Comparison of ENCODE assay signal across 9 cellular contexts in the genomic region with DNA sequence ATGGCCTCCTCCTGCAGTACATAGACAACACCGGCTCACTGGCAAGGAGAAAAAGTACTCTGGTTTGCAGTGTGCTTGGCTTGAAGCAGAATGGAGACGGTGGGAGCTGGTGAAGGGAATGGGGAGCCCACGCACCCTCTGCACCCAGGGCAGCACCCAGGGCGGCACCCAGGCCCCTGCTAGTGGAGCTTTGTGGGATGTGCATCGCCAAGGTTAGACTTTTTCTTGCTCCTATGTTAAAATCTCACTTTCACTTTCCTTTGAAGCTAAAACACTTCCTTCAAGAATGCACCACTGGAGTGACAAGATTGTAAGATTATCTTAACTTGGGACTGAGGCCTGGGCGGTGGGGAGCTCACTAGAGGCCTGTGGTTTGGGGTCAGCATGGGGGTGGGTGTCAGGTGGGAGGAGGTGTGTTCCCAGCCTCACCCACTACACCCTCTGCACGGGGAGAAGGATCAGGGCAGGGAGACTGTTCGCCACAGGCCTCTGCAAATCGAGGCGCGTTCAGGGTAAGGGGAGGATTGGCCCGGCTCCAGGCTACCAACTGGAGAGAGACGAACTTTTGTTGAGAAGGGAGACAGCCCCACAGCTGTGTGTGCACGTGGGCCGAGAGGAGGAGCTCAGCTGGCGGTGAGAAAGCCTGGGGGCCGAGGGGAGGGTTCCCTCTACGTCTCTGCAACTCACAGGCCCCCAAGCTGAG.
DNase-seq lines count a peak whose midpoint lies in the region; ATAC-seq and TF ChIP-seq lines count a peak whose summit lies in the region.
"Had no signal": no experiment of that assay in that cellular context is flagged by ENCODE, and none has a peak within 500 bp of the region (broad histone marks: within the 10 kb centered on the region; RNA-seq: fewer than 3 reads in every experiment).

No MANE protein-coding gene starts in this region.

- H3K4me3 ChIP-seq in tibial artery = no peak overlapping the region

- peaks cover 32% of the 10 kb centered on the region for H3K4me1 Mint-ChIP-seq in T-helper 2 cell treated with Interferon-gamma antibody and Interleukin-4, amounts not matched to agents 5 μg/mL and 100 μg/mL, for 36 hours (ENCODE audit: low read depth)

- H3K4me1 ChIP-seq in tibial artery = peaks cover 0 to 6% (median 2%) of the 10 kb centered on the region in 4 donors

- peak; percentile 68 for DNase-seq in GM13976 (ENCODE audit: low spot score)
- DNase-seq in T-helper 2 cell treated with Interferon-gamma antibody and Interleukin-4, amounts not matched to agents 5 μg/mL and 100 μg/mL, for 36 hours (ENCODE audit: low spot score) = peak; percentile 37
- DNase-seq in effector CD8-positive, alpha-beta T cell (lab: John Stamatoyannopoulos, UW) = peak; percentile 11
- peak; percentile 7 for DNase-seq in stimulated activated CD8-positive, alpha-beta memory T cell treated with anti-CD3 and anti-CD28 coated beads, Interleukin-4, amount 100 ng/mL, for 24 hours (ENCODE audit: low read depth)
- no peak for DNase-seq in tibial artery
- no peak for DNase-seq in cortex of kidney (lab: John Stamatoyannopoulos, UW)

- TF ChIP-seq CTCF in GM13976 (IDR thresholded peaks at IDR 0.05; ENCODE audit: borderline replicate concordance, control extremely low read depth, extremely low read depth, insufficient read depth, missing control alignments) (no peak), tibial artery (IDR thresholded peaks at IDR 0.05) (no peak)

- no peaks in the 10 kb centered on the region for H3K9me3 ChIP-seq in tibial artery

- peak overlapping the region; percentile 91 for H3K4me3 Mint-ChIP-seq in T-helper 2 cell treated with Interferon-gamma antibody and Interleukin-4, amounts not matched to agents 5 μg/mL and 100 μg/mL, for 36 hours
- H3K4me3 Mint-ChIP-seq: dendritic cell treated with granulocyte-macrophage colony-stimulating factor and Interleukin-4, amounts not matched to agents 40 ng/mL and 50 ng/mL, for 4 days had no signal

- H3K27ac ChIP-seq in tibial artery = no peak overlapping the region

- peaks cover 2% of the 10 kb centered on the region for H3K36me3 Mint-ChIP-seq in T-helper 2 cell treated with Interferon-gamma antibody and Interleukin-4, amounts not matched to agents 5 μg/mL and 100 μg/mL, for 36 hours (ENCODE audit: low read depth)

- ATAC-seq in HG02763 (IDR thresholded peaks at IDR 0.05; ENCODE audit: unreplicated experiment) (peak; percentile 51), HG02571 (IDR thresholded peaks at IDR 0.05; ENCODE audit: unreplicated experiment) (no peak)

- no peaks in the 10 kb centered on the region for H3K27me3 ChIP-seq in tibial artery

- H3K9me3 Mint-ChIP-seq in T-helper 2 cell treated with Interferon-gamma antibody and Interleukin-4, amounts not matched to agents 5 μg/mL and 100 μg/mL, for 36 hours = no peaks in the 10 kb centered on the region
- H3K9me3 Mint-ChIP-seq: dendritic cell treated with granulocyte-macrophage colony-stimulating factor and Interleukin-4, amounts not matched to agents 40 ng/mL and 50 ng/mL, for 4 days had no signal

- H3K36me3 ChIP-seq in tibial artery = no peaks in the 10 kb centered on the region

- H3K27me3 Mint-ChIP-seq in T-helper 2 cell treated with Interferon-gamma antibody and Interleukin-4, amounts not matched to agents 5 μg/mL and 100 μg/mL, for 36 hours (ENCODE audit: low read depth) = no peaks in the 10 kb centered on the region

- intact Hi-C loops in tibial artery (cut with DNase I; ENCODE audit: low total_unique reads) = no loop called here

- in situ Hi-C loops in GM13976 (cut with MboI; ENCODE audit: low sequenced_read_pairs, unreplicated experiment) = no loop called here

- H3K27ac Mint-ChIP-seq in T-helper 2 cell treated with Interferon-gamma antibody and Interleukin-4, amounts not matched to agents 5 μg/mL and 100 μg/mL, for 36 hours = peak overlapping the region; percentile 92
- H3K27ac Mint-ChIP-seq: dendritic cell treated with granulocyte-macrophage colony-stimulating factor and Interleukin-4, amounts not matched to agents 40 ng/mL and 50 ng/mL, for 4 days had no signal

Comparison
In these comparisons a context has a peak if more than half of its experiments do, and no peak if none do; other contexts are left out.
1. DNase-seq: peak in GM13976 (single experiment), T-helper 2 cell treated with Interferon-gamma antibody and Interleukin-4, amounts not matched to agents 5 μg/mL and 100 μg/mL, for 36 hours (single experiment), effector CD8-positive, alpha-beta T cell (single experiment) and stimulated activated CD8-positive, alpha-beta memory T cell treated with anti-CD3 and anti-CD28 coated beads, Interleukin-4, amount 100 ng/mL, for 24 hours (single experiment); none in tibial artery (0 of 2) and cortex of kidney (single experiment).